Comparison of ENCODE assay signal across 1 cellular context in genomic region chr3:112083239-112083638, GRCh38.
TF ChIP-seq lines count a peak whose summit lies in the region.

No MANE protein-coding gene starts in this region.

TF ChIP-seq in GM23338, 12 proteins besides CTCF, POLR2A, EP300 and RAD21 (continued from another document):
- TF ChIP-seq REST (IDR thresholded peaks at IDR 0.05; ENCODE audit: unreplicated experiment) (no peak), NANOG (IDR thresholded peaks at IDR 0.05; ENCODE audit: borderline replicate concordance) (no peak), ETS1 (IDR thresholded peaks at IDR 0.05) (no peak), ZNF114 (CRISPR knock-in tag; IDR thresholded peaks at IDR 0.05) (no peak), EZH2phosphoT487 (IDR thresholded peaks at IDR 0.05; ENCODE audit: unreplicated experiment) (no peak), CREB1 (CRISPR knock-in tag; IDR thresholded peaks at IDR 0.05; ENCODE audit: low read depth) (no peak), STAT1 (IDR thresholded peaks at IDR 0.05; ENCODE audit: unreplicated experiment) (no peak), ZNF331 (CRISPR knock-in tag; IDR thresholded peaks at IDR 0.05; ENCODE audit: low read depth) (no peak), EZH2 (IDR thresholded peaks at IDR 0.05; ENCODE audit: low read depth, unreplicated experiment) (no peak), POLR2AphosphoS5 (IDR thresholded peaks at IDR 0.05; ENCODE audit: low read depth) (no peak), JUNB (IDR thresholded peaks at IDR 0.05; ENCODE audit: unreplicated experiment) (no peak)
